Comparison of ENCODE assay signal across 8 cellular contexts in genomic region chr4:73258668-73259551, GRCh38. TPM values are rescaled to one million over a fixed set of nuclear protein-coding genes. Genes with fewer than 3 reads are reported as not detected.
DNase-seq lines count a peak whose midpoint lies in the region; ATAC-seq and TF ChIP-seq lines count a peak whose summit lies in the region.

A gene with protein sequence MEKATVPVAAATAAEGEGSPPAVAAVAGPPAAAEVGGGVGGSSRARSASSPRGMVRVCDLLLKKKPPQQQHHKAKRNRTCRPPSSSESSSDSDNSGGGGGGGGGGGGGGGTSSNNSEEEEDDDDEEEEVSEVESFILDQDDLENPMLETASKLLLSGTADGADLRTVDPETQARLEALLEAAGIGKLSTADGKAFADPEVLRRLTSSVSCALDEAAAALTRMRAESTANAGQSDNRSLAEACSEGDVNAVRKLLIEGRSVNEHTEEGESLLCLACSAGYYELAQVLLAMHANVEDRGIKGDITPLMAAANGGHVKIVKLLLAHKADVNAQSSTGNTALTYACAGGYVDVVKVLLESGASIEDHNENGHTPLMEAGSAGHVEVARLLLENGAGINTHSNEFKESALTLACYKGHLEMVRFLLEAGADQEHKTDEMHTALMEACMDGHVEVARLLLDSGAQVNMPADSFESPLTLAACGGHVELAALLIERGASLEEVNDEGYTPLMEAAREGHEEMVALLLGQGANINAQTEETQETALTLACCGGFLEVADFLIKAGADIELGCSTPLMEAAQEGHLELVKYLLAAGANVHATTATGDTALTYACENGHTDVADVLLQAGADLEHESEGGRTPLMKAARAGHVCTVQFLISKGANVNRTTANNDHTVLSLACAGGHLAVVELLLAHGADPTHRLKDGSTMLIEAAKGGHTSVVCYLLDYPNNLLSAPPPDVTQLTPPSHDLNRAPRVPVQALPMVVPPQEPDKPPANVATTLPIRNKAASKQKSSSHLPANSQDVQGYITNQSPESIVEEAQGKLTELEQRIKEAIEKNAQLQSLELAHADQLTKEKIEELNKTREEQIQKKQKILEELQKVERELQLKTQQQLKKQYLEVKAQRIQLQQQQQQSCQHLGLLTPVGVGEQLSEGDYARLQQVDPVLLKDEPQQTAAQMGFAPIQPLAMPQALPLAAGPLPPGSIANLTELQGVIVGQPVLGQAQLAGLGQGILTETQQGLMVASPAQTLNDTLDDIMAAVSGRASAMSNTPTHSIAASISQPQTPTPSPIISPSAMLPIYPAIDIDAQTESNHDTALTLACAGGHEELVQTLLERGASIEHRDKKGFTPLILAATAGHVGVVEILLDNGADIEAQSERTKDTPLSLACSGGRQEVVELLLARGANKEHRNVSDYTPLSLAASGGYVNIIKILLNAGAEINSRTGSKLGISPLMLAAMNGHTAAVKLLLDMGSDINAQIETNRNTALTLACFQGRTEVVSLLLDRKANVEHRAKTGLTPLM (N-terminal part only) (minus strand): TSS chr4:73258798. CDS start chr4:73258668, 130 bp downstream.

- H3K4me2 ChIP-seq in trophoblast cell (ENCODE audit: low read length), result peak within 1 kb of the TSS; percentile 87

- peak within 1 kb of the TSS; percentile 92 for H2AK5ac ChIP-seq in trophoblast cell (ENCODE audit: low read length)

- H3K9me3 Mint-ChIP-seq in activated naive CD8-positive, alpha-beta T cell treated with anti-CD3 and anti-CD28 coated beads, Interleukin-2, amount 50 U/mL, for 24 hours, result no peaks in the 10 kb centered on the region

- H2BK5ac ChIP-seq in trophoblast cell (ENCODE audit: low read depth, low read length, poor library complexity), result peak within 1 kb of the TSS; percentile 98

- H3K36me3 ChIP-seq in cardiac muscle cell (no peaks in the 10 kb centered on the region), trophoblast cell (ENCODE audit: control insufficient read depth in 1 of 2, insufficient read depth in 2 of 2, low read length in 2 of 2) (no peaks in the 10 kb centered on the region), transverse colon (no peaks in the 10 kb centered on the region)

- peak within 1 kb of the TSS; percentile 88 for H3K9ac ChIP-seq in trophoblast cell (ENCODE audit: low read length)

- peak within 1 kb of the TSS; percentile 94 for H3K14ac ChIP-seq in trophoblast cell (ENCODE audit: low read length)

- H3K18ac ChIP-seq in trophoblast cell (ENCODE audit: low read length), result peak within 1 kb of the TSS; percentile 96

- H3K9me3 ChIP-seq in cardiac muscle cell (ENCODE audit: low read depth), result no peaks in the 10 kb centered on the region
- no peaks in the 10 kb centered on the region for H3K9me3 ChIP-seq in trophoblast cell (ENCODE audit: insufficient read depth, low read depth, low read length)
- H3K9me3 ChIP-seq in transverse colon, result no peaks in the 10 kb centered on the region

- peak within 1 kb of the TSS; percentile 97 for H3K27ac ChIP-seq in cardiac muscle cell
- H3K27ac ChIP-seq in trophoblast cell (ENCODE audit: low read depth, low read length), result peak within 1 kb of the TSS; percentile 98
- H3K27ac ChIP-seq in transverse colon, result peak within 1 kb of the TSS; percentile 96 to 99 (median 98)

- peak within 1 kb of the TSS; percentile 75 for H4K12ac ChIP-seq in trophoblast cell (ENCODE audit: low read depth, low read length)

- H2AFZ ChIP-seq in trophoblast cell (ENCODE audit: insufficient read depth, low read length, poor library complexity), result peak within 1 kb of the TSS; percentile 94

- DNase-seq in NCI-H1417 (lab: John Stamatoyannopoulos, UW) (peak; percentile 94 to 97 (median 96)), SW 1271 (lab: John Stamatoyannopoulos, UW) (peak; percentile 52 to 78), cardiac muscle cell (ENCODE audit: low read depth in 1 of 2, low spot score in 1 of 2) (peak; percentile 94 to 96), trophoblast cell (peak; percentile 90 to 96), transverse colon (peak; percentile 96)
- peak; percentile 95 for DNase-seq in activated naive CD8-positive, alpha-beta T cell treated with anti-CD3 and anti-CD28 coated beads, Interleukin-2, amount 50 U/mL, for 24 hours

- no CpG with 5 or more reads among the region's 79 CpGs for WGBS in trophoblast cell (ENCODE audit: extremely low coverage, insufficient coverage, insufficient read length)
- 0% methylated on average over 63 of the region's 79 CpGs; no CpG with 5 or more reads in 1 of the 2 donors for WGBS in transverse colon (ENCODE audit: low coverage in 1 of 2), 2 donors

- H3K4me1 Mint-ChIP-seq in activated naive CD8-positive, alpha-beta T cell treated with anti-CD3 and anti-CD28 coated beads, Interleukin-2, amount 50 U/mL, for 24 hours, result peaks cover 50% of the 10 kb centered on the region

- TF ChIP-seq POLR2A in transverse colon (IDR thresholded peaks at IDR 0.05), result peak; percentile 94

- H3K79me2 ChIP-seq in trophoblast cell (ENCODE audit: control insufficient read depth, insufficient read depth, low read length, poor library complexity), result peaks cover 17% of the 10 kb centered on the region

- no peak within 1 kb of the TSS for H3K23ac ChIP-seq in trophoblast cell (ENCODE audit: low read length)

- peak within 1 kb of the TSS; percentile 98 for H3K4me3 Mint-ChIP-seq in activated naive CD8-positive, alpha-beta T cell treated with anti-CD3 and anti-CD28 coated beads, Interleukin-2, amount 50 U/mL, for 24 hours

- H3K4me3 ChIP-seq in cardiac muscle cell (peak within 1 kb of the TSS; percentile 78), trophoblast cell (ENCODE audit: low read depth, low read length) (peak within 1 kb of the TSS; percentile 99), transverse colon (peak within 1 kb of the TSS; percentile 83 to 94 (median 88))

- ATAC-seq in HG02759 (IDR thresholded peaks at IDR 0.05; ENCODE audit: unreplicated experiment), result peak; percentile 81
- peak; percentile 82 for ATAC-seq in activated naive CD8-positive, alpha-beta T cell treated with anti-CD3 and anti-CD28 coated beads, Interleukin-2, amount 50 U/mL, for 24 hours

- H3K27me3 ChIP-seq in cardiac muscle cell, result no peaks in the 10 kb centered on the region
- H3K27me3 ChIP-seq in trophoblast cell (ENCODE audit: insufficient read depth, low read length), result no peaks in the 10 kb centered on the region
- no peaks in the 10 kb centered on the region for H3K27me3 ChIP-seq in transverse colon

- peak within 1 kb of the TSS; percentile 95 for H2BK120ac ChIP-seq in trophoblast cell (ENCODE audit: insufficient read depth, low read length, poor library complexity)

- H4K8ac ChIP-seq in trophoblast cell (ENCODE audit: low read depth, low read length), result peak within 1 kb of the TSS; percentile 83

- no peak within 1 kb of the TSS for H2BK12ac ChIP-seq in trophoblast cell (ENCODE audit: low read length)

- peak within 1 kb of the TSS; percentile 92 for H3K4ac ChIP-seq in trophoblast cell (ENCODE audit: low read depth, low read length)

- in situ Hi-C loops in transverse colon (cut with MboI; ENCODE audit: low pct_ligation_motif_present in 1 of 4, low pct_unique_long_range_greater_than_20kb in 1 of 4, low sequenced_read_pairs in 3 of 4), result loop anchor here in 3 of 4 donors (10.0 to 25.0 kb wide), 2 partner anchors 184 to 197 kb away; partner anchors contain the start of gene COX18 (in 2 of the 3)

- TF ChIP-seq CTCF in GM12873 (IDR thresholded peaks at IDR 0.05; ENCODE audit: insufficient read depth, low read depth, low read length, missing control alignments), result peak; percentile 6
- peak; percentile 3 for TF ChIP-seq CTCF in cardiac muscle cell (IDR thresholded peaks at IDR 0.05; ENCODE audit: low read depth, low read length)
- peak in 4 of 5 experiments; percentile 38 to 81 (median 54) for TF ChIP-seq CTCF in transverse colon (IDR thresholded peaks at IDR 0.05)

- peak within 1 kb of the TSS; percentile 97 for H4K91ac ChIP-seq in trophoblast cell (ENCODE audit: low read depth, low read length)

- intact Hi-C loops in transverse colon (cut with DNase I; ENCODE audit: low total_unique reads), result loop anchor here (1.0 kb wide), 1 partner anchor 190 kb away; the partner anchor contains the start of gene COX18

- peak within 1 kb of the TSS; percentile 99 for H3K27ac Mint-ChIP-seq in activated naive CD8-positive, alpha-beta T cell treated with anti-CD3 and anti-CD28 coated beads, Interleukin-2, amount 50 U/mL, for 24 hours

- TF ChIP-seq EP300 in transverse colon (IDR thresholded peaks at IDR 0.05; ENCODE audit: low read depth), result peak; percentile 38

- H3K36me3 Mint-ChIP-seq in activated naive CD8-positive, alpha-beta T cell treated with anti-CD3 and anti-CD28 coated beads, Interleukin-2, amount 50 U/mL, for 24 hours (ENCODE audit: low read depth), result peaks cover 23% of the 10 kb centered on the region

- peaks cover 20% of the 10 kb centered on the region for H3K79me1 ChIP-seq in trophoblast cell (ENCODE audit: low read length)

- peaks cover 16% of the 10 kb centered on the region for H3K4me1 ChIP-seq in cardiac muscle cell (ENCODE audit: low read depth)
- no peaks in the 10 kb centered on the region for H3K4me1 ChIP-seq in trophoblast cell (ENCODE audit: control insufficient read depth in 1 of 2, insufficient read depth in 2 of 2, low read length in 2 of 2)
- peaks cover 17 to 52% (median 39%) of the 10 kb centered on the region in 4 donors for H3K4me1 ChIP-seq in transverse colon

- H3K27me3 Mint-ChIP-seq in activated naive CD8-positive, alpha-beta T cell treated with anti-CD3 and anti-CD28 coated beads, Interleukin-2, amount 50 U/mL, for 24 hours, result no peaks in the 10 kb centered on the region

RNA-seq across cellular contexts. Expression of the gene that starts here (rescaled TPM):
- total RNA-seq in cardiac muscle cell (55.5 and 60.1 TPM in 2 replicates), transverse colon (10 to 100 TPM; 69.9 to 93.1 (median 74.3) TPM)
- polyA plus RNA-seq in cardiac muscle cell, result 38.9 and 50.2 TPM in 2 replicates
- polyA plus RNA-seq in trophoblast cell (2013), result 38.9 and 39.8 TPM in 2 replicates

Comparison
In these comparisons a context has a peak if more than half of its experiments do, and no peak if none do; other contexts are left out.
1. Peak in every context shown above with its lines: DNase-seq, ATAC-seq, H3K4me3 ChIP-seq and H3K27ac ChIP-seq.
2. CTCF ChIP-seq: peak in every context shown above with its lines; median percentile 54 in transverse colon; 6 in GM12873; 3 in cardiac muscle cell.